ENCODE assay signal across 1 cellular context in genomic region chr6:158160932-158161539, GRCh38.
TF ChIP-seq lines count a peak whose summit lies in the region.

No MANE protein-coding gene starts in this region.

TF ChIP-seq in SK-N-SH treated with all-trans-retinoic acid at 6 μM for 48 hours, 23 proteins besides CTCF, POLR2A, EP300 and RAD21:
- no peak for TF ChIP-seq ARNTL (CRISPR knock-in tag; IDR thresholded peaks at IDR 0.05; ENCODE audit: borderline replicate concordance, low read depth)
- TF ChIP-seq ZNF70 (CRISPR knock-in tag; IDR thresholded peaks at IDR 0.05) = no peak
- TF ChIP-seq SNAI2 (CRISPR knock-in tag; IDR thresholded peaks at IDR 0.05) = no peak
- TF ChIP-seq, protein P1, sequence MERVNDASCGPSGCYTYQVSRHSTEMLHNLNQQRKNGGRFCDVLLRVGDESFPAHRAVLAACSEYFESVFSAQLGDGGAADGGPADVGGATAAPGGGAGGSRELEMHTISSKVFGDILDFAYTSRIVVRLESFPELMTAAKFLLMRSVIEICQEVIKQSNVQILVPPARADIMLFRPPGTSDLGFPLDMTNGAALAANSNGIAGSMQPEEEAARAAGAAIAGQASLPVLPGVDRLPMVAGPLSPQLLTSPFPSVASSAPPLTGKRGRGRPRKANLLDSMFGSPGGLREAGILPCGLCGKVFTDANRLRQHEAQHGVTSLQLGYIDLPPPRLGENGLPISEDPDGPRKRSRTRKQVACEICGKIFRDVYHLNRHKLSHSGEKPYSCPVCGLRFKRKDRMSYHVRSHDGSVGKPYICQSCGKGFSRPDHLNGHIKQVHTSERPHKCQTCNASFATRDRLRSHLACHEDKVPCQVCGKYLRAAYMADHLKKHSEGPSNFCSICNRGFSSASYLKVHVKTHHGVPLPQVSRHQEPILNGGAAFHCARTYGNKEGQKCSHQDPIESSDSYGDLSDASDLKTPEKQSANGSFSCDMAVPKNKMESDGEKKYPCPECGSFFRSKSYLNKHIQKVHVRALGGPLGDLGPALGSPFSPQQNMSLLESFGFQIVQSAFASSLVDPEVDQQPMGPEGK (CRISPR knock-in tag; IDR thresholded peaks at IDR 0.05; ENCODE audit: borderline replicate concordance) = no peak
- TF ChIP-seq TSHZ2 (CRISPR knock-in tag; IDR thresholded peaks at IDR 0.05) = no peak
- no peak for TF ChIP-seq POU6F1 (CRISPR knock-in tag; IDR thresholded peaks at IDR 0.05; ENCODE audit: borderline replicate concordance, low read depth)
- no peak for TF ChIP-seq ZNF565 (CRISPR knock-in tag; conservative IDR thresholded peaks at IDR 0.05; ENCODE audit: low read depth)
TF ChIP-seq in SK-N-SH treated with all-trans-retinoic acid at 6 μM for 48 hours: peak in this region for 0.
